In genomic region chr11:130523609-130524008, GRCh38 we compare ENCODE assay signal across 15 cellular contexts.
DNase-seq lines count a peak whose midpoint lies in the region; ATAC-seq, FAIRE-seq and TF ChIP-seq lines count a peak whose summit lies in the region.
"Had no signal": no experiment of that assay in that cellular context is flagged by ENCODE, and none has a peak within 500 bp of the region (broad histone marks: within the 10 kb centered on the region; RNA-seq: fewer than 3 reads in every experiment).

No MANE protein-coding gene starts in this region.

- H3K9me3 ChIP-seq in tibial nerve: no peaks in the 10 kb centered on the region

- TF ChIP-seq EP300 in tibial nerve (IDR thresholded peaks at IDR 0.05): peak in 1 of 2 donors; percentile 50

- peaks cover 25% of the 10 kb centered on the region for H3K4me1 Mint-ChIP-seq in GM23338
- H3K4me1 Mint-ChIP-seq in activated naive CD4-positive, alpha-beta T cell treated with anti-CD3 and anti-CD28 coated beads, Interleukin-2, amount 10 ng/mL, durations not matched to agents 7 days and 5 days: no peaks in the 10 kb centered on the region

- no peak overlapping the region for H3K27ac ChIP-seq in GM23338 (ENCODE audit: low read depth)
- H3K27ac ChIP-seq in tibial nerve: peak overlapping the region in 3 of 4 donors; percentile 82 to 86 (median 85)
- H3K27ac ChIP-seq: epithelial cell of prostate, RWPE1, VCaP had no signal

- peak; percentile 14 for ATAC-seq in GM23338
- ATAC-seq in left ventricle myocardium superior: no peak
- ATAC-seq in GM21825 (IDR thresholded peaks at IDR 0.05; ENCODE audit: unreplicated experiment): no peak

- no peaks in the 10 kb centered on the region for H4K20me1 ChIP-seq in GM23338 (replicated peaks; ENCODE audit: insufficient read depth)

- H3K27me3 ChIP-seq in GM23338 (ENCODE audit: insufficient read depth) (no peaks in the 10 kb centered on the region), tibial nerve (no peaks in the 10 kb centered on the region)

- peaks cover 10% of the 10 kb centered on the region for H3K9me2 ChIP-seq in GM23338 (ENCODE audit: insufficient read depth)

- H3K4me1 ChIP-seq in GM23338 (ENCODE audit: insufficient read depth): peaks cover 11% of the 10 kb centered on the region
- peaks cover 0 to 40% (median 24%) of the 10 kb centered on the region in 4 donors for H3K4me1 ChIP-seq in tibial nerve

- peak overlapping the region; percentile 18; the same call in 1 of the 2 replicates for H3K27ac Mint-ChIP-seq in GM23338
- no peak overlapping the region for H3K27ac Mint-ChIP-seq in activated naive CD4-positive, alpha-beta T cell treated with anti-CD3 and anti-CD28 coated beads, Interleukin-2, amount 10 ng/mL, durations not matched to agents 7 days and 5 days

- H3K27me3 Mint-ChIP-seq in GM23338 (ENCODE audit: insufficient read depth, low read depth, poor library complexity): peaks cover 11% of the 10 kb centered on the region
- H3K27me3 Mint-ChIP-seq in activated naive CD4-positive, alpha-beta T cell treated with anti-CD3 and anti-CD28 coated beads, Interleukin-2, amount 10 ng/mL, durations not matched to agents 7 days and 5 days: peaks cover 9% of the 10 kb centered on the region

- no peak overlapping the region for H3K4me3 Mint-ChIP-seq in GM23338
- H3K4me3 Mint-ChIP-seq in activated naive CD4-positive, alpha-beta T cell treated with anti-CD3 and anti-CD28 coated beads, Interleukin-2, amount 10 ng/mL, durations not matched to agents 7 days and 5 days: no peak overlapping the region

- TF ChIP-seq POLR2A in tibial nerve (IDR thresholded peaks at IDR 0.05): no peak

- no peaks in the 10 kb centered on the region for H3K9me3 Mint-ChIP-seq in GM23338
- no peaks in the 10 kb centered on the region for H3K9me3 Mint-ChIP-seq in activated naive CD4-positive, alpha-beta T cell treated with anti-CD3 and anti-CD28 coated beads, Interleukin-2, amount 10 ng/mL, durations not matched to agents 7 days and 5 days

- H3K4me2 ChIP-seq in GM23338: peak overlapping the region; percentile 57; the same call in 1 of the 2 replicates

- CTCF ChIA-PET in activated naive CD4-positive, alpha-beta T cell treated with anti-CD3 and anti-CD28 coated beads, Interleukin-2, amount 10 ng/mL, durations not matched to agents 7 days and 5 days (lab: Charles Lee): no interaction called here

- no peaks in the 10 kb centered on the region for H3K36me3 ChIP-seq in GM23338 (ENCODE audit: insufficient read depth)
- H3K36me3 ChIP-seq in tibial nerve: no peaks in the 10 kb centered on the region

- no peaks in the 10 kb centered on the region for H3F3A ChIP-seq in GM23338 (replicated peaks; ENCODE audit: low read depth)

- TF ChIP-seq CTCF in GM23338 (conservative IDR thresholded peaks at IDR 0.05; ENCODE audit: low read depth in 2 of 2) (no peak), tibial nerve (IDR thresholded peaks at IDR 0.05) (no peak)

- no peaks in the 10 kb centered on the region for H3K36me3 Mint-ChIP-seq in GM23338 (ENCODE audit: low read depth)
- no peaks in the 10 kb centered on the region for H3K36me3 Mint-ChIP-seq in activated naive CD4-positive, alpha-beta T cell treated with anti-CD3 and anti-CD28 coated beads, Interleukin-2, amount 10 ng/mL, durations not matched to agents 7 days and 5 days

- intact Hi-C loops in left ventricle myocardium superior (cut with micrococcal nuclease): loop anchor here (10.0 kb wide), 1 partner anchor 49 kb away; no protein-coding TSS in a partner anchor

- H2AFZ ChIP-seq in GM23338: peak overlapping the region; percentile 43; the same call in 1 of the 2 replicates

- 65 to 66% methylated on average over 10 of the region's 10 CpGs for WGBS in tibial nerve, 2 donors

- FAIRE-seq in urothelium cell line (lab: Jason Lieb, UNC): no peak

- DNase-seq in GM23338 (ENCODE audit: low spot score) (peak; percentile 22), astrocyte of the hippocampus (ENCODE audit: low read depth, low spot score) (peak; percentile 82), left ventricle myocardium superior (peak; percentile 58), tibial nerve (ENCODE audit: low spot score in 2 of 2) (no peak), urothelium cell line (ENCODE audit: low spot score) (no peak), occipital lobe (lab: John Stamatoyannopoulos, UW) (no peak)
- DNase-seq in activated naive CD4-positive, alpha-beta T cell treated with anti-CD3 and anti-CD28 coated beads, Interleukin-2, amount 10 ng/mL, durations not matched to agents 7 days and 5 days: no peak
- DNase-seq: amygdala; left cardiac atrium; NCI-H2029 treated with DMSO at 0.1 percent for 48 hours; stimulated activated CD4-positive, alpha-beta T cell treated with anti-CD3 and anti-CD28 coated beads, Interleukin-2, amount 100 ng/mL, for 24 hours had no signal

- H3K4me3 ChIP-seq in GM23338 (no peak overlapping the region), tibial nerve (no peak overlapping the region)

- no peaks in the 10 kb centered on the region for H3K79me2 ChIP-seq in GM23338 (replicated peaks; ENCODE audit: insufficient read depth)

TF ChIP-seq in GM23338, 12 proteins besides CTCF, POLR2A, EP300 and RAD21 (continues in another document):
- TF ChIP-seq ZNF114 (CRISPR knock-in tag; IDR thresholded peaks at IDR 0.05) (no peak), POLR2AphosphoS5 (IDR thresholded peaks at IDR 0.05; ENCODE audit: low read depth) (no peak), EZH2phosphoT487 (IDR thresholded peaks at IDR 0.05; ENCODE audit: unreplicated experiment) (no peak), JUNB (IDR thresholded peaks at IDR 0.05; ENCODE audit: unreplicated experiment) (no peak), ZNF462 (CRISPR knock-in tag; IDR thresholded peaks at IDR 0.05) (no peak), CREB1 (CRISPR knock-in tag; IDR thresholded peaks at IDR 0.05; ENCODE audit: low read depth) (no peak), STAT1 (IDR thresholded peaks at IDR 0.05; ENCODE audit: unreplicated experiment) (no peak)

Comparison
In these comparisons a context has a peak if more than half of its experiments do, and no peak if none do; other contexts are left out.
1. DNase-seq: peak in GM23338 (single experiment), astrocyte of the hippocampus (single experiment) and left ventricle myocardium superior (single experiment); none in tibial nerve (0 of 2), urothelium cell line (single experiment), activated naive CD4-positive, alpha-beta T cell treated with anti-CD3 and anti-CD28 coated beads, Interleukin-2, amount 10 ng/mL, durations not matched to agents 7 days and 5 days (single experiment) and occipital lobe (single experiment).